In genomic region chr3:122679467-122680291, GRCh38 we compare ENCODE assay signal across 1 cellular context.
TF ChIP-seq lines count a peak whose summit lies in the region.

No MANE protein-coding gene starts in this region.

TF ChIP-seq in endothelial cell of umbilical vein, 7 proteins besides CTCF, POLR2A, EP300 and RAD21 (continued from another document):
- no peak for TF ChIP-seq MAX (IDR thresholded peaks at IDR 0.05; ENCODE audit: insufficient read depth, insufficient read length)
- no peak for TF ChIP-seq EZH2 (IDR thresholded peaks at IDR 0.05; ENCODE audit: borderline replicate concordance, low read depth, low read length, severe bottlenecking)
- TF ChIP-seq POLR2AphosphoS5 (IDR thresholded peaks at IDR 0.05; ENCODE audit: insufficient read depth, low read depth, low read length) = no peak
- TF ChIP-seq JUN (IDR thresholded peaks at IDR 0.05; ENCODE audit: borderline replicate concordance, insufficient read depth, insufficient read length, low read depth) = no peak
- TF ChIP-seq FOS (IDR thresholded peaks at IDR 0.05; ENCODE audit: borderline replicate concordance, insufficient read depth, low read length) = no peak
